In genomic region chr21:29194847-29195246, GRCh38 we compare ENCODE assay signal across 14 cellular contexts.
DNase-seq lines count a peak whose midpoint lies in the region; ATAC-seq, FAIRE-seq and TF ChIP-seq lines count a peak whose summit lies in the region.
"Had no signal": no experiment of that assay in that cellular context is flagged by ENCODE, and none has a peak within 500 bp of the region (broad histone marks: within the 10 kb centered on the region; RNA-seq: fewer than 3 reads in every experiment).

No MANE protein-coding gene starts in this region.

- H3K9me3 ChIP-seq in astrocyte (ENCODE audit: insufficient read depth, low read depth, low read length): no peaks in the 10 kb centered on the region
- no peaks in the 10 kb centered on the region for H3K9me3 ChIP-seq in muscle layer of duodenum (ENCODE audit: control insufficient read depth in 1 of 2, low read length in 2 of 2)
- no peaks in the 10 kb centered on the region for H3K9me3 ChIP-seq in ascending aorta

- peaks cover 33% of the 10 kb centered on the region for H3K4me1 ChIP-seq in astrocyte (ENCODE audit: insufficient read depth, low read length)
- H3K4me1 ChIP-seq in muscle layer of duodenum (ENCODE audit: control insufficient read depth in 1 of 2, insufficient read depth in 2 of 2, low read length in 2 of 2): peaks cover 0 to 6% of the 10 kb centered on the region in 2 donors
- peaks cover 0 to 12% of the 10 kb centered on the region in 2 donors for H3K4me1 ChIP-seq in ascending aorta

- H3K36me3 Mint-ChIP-seq in astrocyte (ENCODE audit: low read depth, unreplicated experiment): peaks cover 2% of the 10 kb centered on the region

- H3K36me3 ChIP-seq in astrocyte (ENCODE audit: insufficient read depth, low read length): no peaks in the 10 kb centered on the region
- no peaks in the 10 kb centered on the region for H3K36me3 ChIP-seq in muscle layer of duodenum (ENCODE audit: control insufficient read depth in 1 of 2, insufficient read depth in 2 of 2, low read length in 2 of 2)
- no peaks in the 10 kb centered on the region for H3K36me3 ChIP-seq in ascending aorta
- H3K36me3 ChIP-seq: cardiac muscle cell had no signal

- H3K4me3 Mint-ChIP-seq in astrocyte (ENCODE audit: unreplicated experiment): peak overlapping the region; percentile 12
- H3K4me3 Mint-ChIP-seq: CD8-positive, alpha-beta memory T cell had no signal

- intact Hi-C loops in ascending aorta (cut with DNase I): no loop called here

- H3K27ac Mint-ChIP-seq in astrocyte (ENCODE audit: unreplicated experiment): peak overlapping the region; percentile 89

- peak overlapping the region; percentile 91 for H3K27ac ChIP-seq in astrocyte (ENCODE audit: low read depth, low read length)
- H3K27ac ChIP-seq in muscle layer of duodenum (ENCODE audit: low read length): peak overlapping the region; percentile 89
- H3K27ac ChIP-seq in ascending aorta: peak overlapping the region in 1 of 2 donors; percentile 65
- H3K27ac ChIP-seq: cardiac muscle cell had no signal

- no peak for ATAC-seq in GM21390 (IDR thresholded peaks at IDR 0.05; ENCODE audit: unreplicated experiment)
- ATAC-seq: natural killer cell treated with Interleukin-12 subunit alpha and Interleukin-12 subunit beta and Interleukin-15 and Interleukin-18, amount 100 ng/mL, for 72 hours; Panc1 had no signal

- TF ChIP-seq CTCF in astrocyte (IDR thresholded peaks at IDR 0.05; ENCODE audit: insufficient read depth, low read depth, low read length) (no peak), ascending aorta (IDR thresholded peaks at IDR 0.05) (no peak)

- H3K4me3 ChIP-seq in astrocyte (ENCODE audit: insufficient read depth, low read depth, low read length) (no peak overlapping the region), muscle layer of duodenum (ENCODE audit: low read depth in 1 of 2, low read length in 2 of 2) (no peak overlapping the region), ascending aorta (no peak overlapping the region)
- H3K4me3 ChIP-seq: cardiac muscle cell had no signal

- no peaks in the 10 kb centered on the region for H3K79me2 ChIP-seq in astrocyte (ENCODE audit: insufficient read depth, low read length)

- no peaks in the 10 kb centered on the region for H4K20me1 ChIP-seq in astrocyte (ENCODE audit: insufficient read depth, low read length)

- FAIRE-seq in astrocyte (lab: Jason Lieb, UNC) (no peak), GM12892 (lab: Jason Lieb, UNC) (no peak)

- H3K27me3 ChIP-seq in astrocyte (ENCODE audit: insufficient read depth, low read length) (no peaks in the 10 kb centered on the region), muscle layer of duodenum (ENCODE audit: low read depth, low read length) (no peaks in the 10 kb centered on the region), ascending aorta (no peaks in the 10 kb centered on the region)
- H3K27me3 ChIP-seq: cardiac muscle cell had no signal

- DNase-seq in EH (ENCODE audit: low read depth) (peak; percentile 68), LHCN-M2 (ENCODE audit: low read depth) (peak; percentile 48), astrocyte (ENCODE audit: low read depth) (no peak), ascending aorta (ENCODE audit: low spot score in 2 of 2) (no peak), NOMO-1 treated with DMSO at 0.1 percent for 48 hours (lab: John Stamatoyannopoulos, UW; ENCODE audit: unreplicated experiment) (no peak), GM12892 (ENCODE audit: insufficient read length) (no peak)
- DNase-seq: activated T-cell treated with anti-CD3 and anti-CD28 coated beads, Interleukin-2, amount 50 U/mL, for 48 hours; CD8-positive, alpha-beta memory T cell; NCI-H2029 had no signal

- no peaks in the 10 kb centered on the region for H3K27me3 Mint-ChIP-seq in astrocyte (ENCODE audit: low read depth, unreplicated experiment)

- peaks cover 4% of the 10 kb centered on the region for H3K9me3 Mint-ChIP-seq in astrocyte (ENCODE audit: unreplicated experiment)
- H3K9me3 Mint-ChIP-seq: natural killer cell treated with Interleukin-12 subunit alpha and Interleukin-12 subunit beta and Interleukin-15 and Interleukin-18, amount 100 ng/mL, for 72 hours had no signal

- peak overlapping the region; percentile 19 for H3K9ac ChIP-seq in astrocyte (ENCODE audit: low read length)

- H3K4me1 Mint-ChIP-seq in astrocyte (ENCODE audit: low read depth, unreplicated experiment): peaks cover 36% of the 10 kb centered on the region

- peak overlapping the region; percentile 16 for H3K4me2 ChIP-seq in astrocyte (ENCODE audit: low read length)

- H2AFZ ChIP-seq in astrocyte (ENCODE audit: low read depth, low read length): peak overlapping the region; percentile 3

- no peak for TF ChIP-seq POLR2A in GM12892 (IDR thresholded peaks at IDR 0.05; ENCODE audit: low read depth, low read length)

Comparison
In these comparisons a context has a peak if more than half of its experiments do, and no peak if none do; other contexts are left out.
1. DNase-seq: peak in EH (single experiment) and LHCN-M2 (single experiment); none in astrocyte (single experiment), ascending aorta (0 of 2), NOMO-1 treated with DMSO at 0.1 percent for 48 hours (single experiment) and GM12892 (single experiment).